In genomic region chr2:161160226-161161073, GRCh38 we compare ENCODE assay signal across 8 cellular contexts. TPM values are rescaled to one million over a fixed set of nuclear protein-coding genes. Genes with fewer than 3 reads are reported as not detected.
A peak's percentile ranks its signal among the peaks of the same experiment; 100 is the strongest.
DNase-seq lines count a peak whose midpoint lies in the region; ATAC-seq, FAIRE-seq and TF ChIP-seq lines count a peak whose summit lies in the region.

Gene TANK, plus strand, starts transcription at chr2:161160428. Its CDS starts 19,235 bp downstream, at chr2:161179663.

- no peak for FAIRE-seq in D721Med (lab: Jason Lieb, UNC)

- TF ChIP-seq CTCF in D721Med (IDR thresholded peaks at IDR 0.05; ENCODE audit: insufficient read depth, missing control alignments) (no peak), epithelial cell of esophagus (IDR thresholded peaks at IDR 0.05; ENCODE audit: insufficient read depth, low read depth, low read length, missing control alignments) (no peak), mucosa of descending colon (IDR thresholded peaks at IDR 0.05) (no peak)

- DNase-seq in D721Med (ENCODE audit: insufficient read length, low spot score) (peak; percentile 41), HuH-7 (ENCODE audit: low spot score) (peak; percentile 81), OCI-M1 (lab: John Stamatoyannopoulos, UW) (peak; percentile 96), activated T-cell treated with anti-CD3 and anti-CD28 coated beads for 24 hours (ENCODE audit: low read depth) (peak; percentile 84), epithelial cell of esophagus (ENCODE audit: low read depth) (peak; percentile 97), mucosa of descending colon (peak; percentile 95 to 97 (median 95))
- peak; percentile 79 for DNase-seq in stimulated activated CD8-positive, alpha-beta memory T cell treated with anti-CD3 and anti-CD28 coated beads, Interleukin-4, amount 100 ng/mL, for 24 hours (ENCODE audit: low read depth)

- no peaks in the 10 kb centered on the region for H3K9me3 ChIP-seq in mucosa of descending colon

- H3K4me1 ChIP-seq in mucosa of descending colon (ENCODE audit: low read depth), result peaks cover 22% of the 10 kb centered on the region

- ATAC-seq in GM21515 (IDR thresholded peaks at IDR 0.05; ENCODE audit: unreplicated experiment) (peak; percentile 90), mucosa of descending colon (peak; percentile 96)

- no peaks in the 10 kb centered on the region for H3K36me3 ChIP-seq in mucosa of descending colon (ENCODE audit: low read depth)

- peak within 1 kb of the TSS; percentile 91 for H3K4me3 ChIP-seq in epithelial cell of esophagus (ENCODE audit: low read length)
- peak within 1 kb of the TSS; percentile 91 for H3K4me3 ChIP-seq in mucosa of descending colon

- intact Hi-C loops in mucosa of descending colon (cut with DNase I, micrococcal nuclease), result no loop called here

RNA-seq across cellular contexts. Expression of gene TANK, which starts in this region (rescaled TPM):
- total RNA-seq in mucosa of descending colon, result 10 to 100 TPM; 57.2 to 77.6 (median 57.2) TPM

Comparison
In these comparisons a context has a peak if more than half of its experiments do, and no peak if none do; other contexts are left out.
1. Peak in every context shown above with its lines: DNase-seq, ATAC-seq and H3K4me3 ChIP-seq.
2. DNase-seq: peak in every context shown above with its lines; median percentile 97 in epithelial cell of esophagus; 96 in OCI-M1; 95 in mucosa of descending colon; 84 in activated T-cell treated with anti-CD3 and anti-CD28 coated beads for 24 hours; 81 in HuH-7; 79 in stimulated activated CD8-positive, alpha-beta memory T cell treated with anti-CD3 and anti-CD28 coated beads, Interleukin-4, amount 100 ng/mL, for 24 hours; 41 in D721Med.